Comparison of ENCODE assay signal across 3 cellular contexts in genomic region chr16:88878356-88878755, GRCh38.
"Had no signal": no experiment of that assay in that cellular context is flagged by ENCODE, and none has a peak within 500 bp of the region (broad histone marks: within the 10 kb centered on the region; RNA-seq: fewer than 3 reads in every experiment).

No MANE protein-coding gene starts in this region.

- DNase-seq: GDM1, GF-D8 had no signal

- ATAC-seq: GM12878 had no signal

- H3K4me3 ChIP-seq: GM12878 had no signal
